In genomic region chr16:65751622-65752598, GRCh38 we compare ENCODE assay signal across 1 cellular context.
TF ChIP-seq lines count a peak whose summit lies in the region.

No MANE protein-coding gene starts in this region.

TF ChIP-seq in H1, 55 proteins besides CTCF, POLR2A, EP300 and RAD21 (continued from another document):
- TF ChIP-seq CHD7 (IDR thresholded peaks at IDR 0.05; ENCODE audit: insufficient replicate concordance, low read length) (no peak), MAX (IDR thresholded peaks at IDR 0.05) (no peak), FOSL1 (IDR thresholded peaks at IDR 0.05; ENCODE audit: insufficient read depth, low read depth, low read length) (no peak), ATF3 (IDR thresholded peaks at IDR 0.05; ENCODE audit: insufficient read depth, low read depth, low read length) (no peak), JUN (IDR thresholded peaks at IDR 0.05; ENCODE audit: low read depth, low read length) (no peak), TBP (IDR thresholded peaks at IDR 0.05; ENCODE audit: low read depth, low read length) (no peak)
TF ChIP-seq in H1: peak in this region for 0.
